In the genomic region with DNA sequence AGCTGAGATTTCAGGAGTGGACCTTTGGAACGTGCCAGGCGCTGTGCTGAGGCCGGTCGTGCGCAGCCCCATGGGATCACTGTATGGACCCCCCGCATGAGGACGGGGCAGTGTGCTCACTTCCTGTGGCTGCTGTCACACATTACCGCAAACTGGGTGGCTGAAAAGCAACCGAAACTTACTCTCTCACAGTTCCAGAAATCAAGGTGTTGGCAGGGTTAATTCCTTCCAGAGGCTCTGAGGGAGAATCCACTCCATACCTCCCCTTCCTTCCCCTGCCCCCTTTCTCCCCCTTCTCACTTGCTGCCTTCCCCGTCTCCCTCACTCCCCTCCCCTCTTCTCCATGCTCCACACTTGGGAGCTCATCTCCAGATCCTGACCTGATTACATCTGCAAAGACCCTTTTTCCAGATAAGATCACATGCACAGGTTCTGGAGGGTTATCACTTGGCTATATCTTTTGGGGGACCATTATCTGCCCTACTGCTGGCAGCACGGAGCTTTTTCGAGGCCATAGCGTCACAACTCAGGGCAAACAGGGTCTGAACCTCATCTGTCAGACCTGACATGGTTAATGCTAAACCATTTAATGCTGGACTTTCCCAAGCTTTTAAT, we compare ENCODE assay signal across 9 cellular contexts. TPM values are rescaled to one million over a fixed set of nuclear protein-coding genes. Genes with fewer than 3 reads are reported as not detected.
DNase-seq lines count a peak whose midpoint lies in the region; ATAC-seq, FAIRE-seq and TF ChIP-seq lines count a peak whose summit lies in the region.
"Had no signal": no experiment of that assay in that cellular context is flagged by ENCODE, and none has a peak within 500 bp of the region (broad histone marks: within the 10 kb centered on the region; RNA-seq: fewer than 3 reads in every experiment).

No MANE protein-coding gene starts in this region.

- ATAC-seq in GM18511 (IDR thresholded peaks at IDR 0.05; ENCODE audit: unreplicated experiment) (peak; percentile 63), HG03159 (IDR thresholded peaks at IDR 0.05; ENCODE audit: unreplicated experiment) (peak; percentile 39)

- H3K27ac ChIP-seq in adrenal gland (peak overlapping the region in 4 of 5 donors; percentile 37 to 95 (median 88)), parathyroid adenoma (peak overlapping the region; percentile 19)

- H3K27me3 ChIP-seq in adrenal gland (no peaks in the 10 kb centered on the region), parathyroid adenoma (ENCODE audit: control insufficient read depth, insufficient read depth, low read length) (no peaks in the 10 kb centered on the region)

- peaks cover 25% of the 10 kb centered on the region for H3K79me2 ChIP-seq in parathyroid adenoma

- no peak for DNase-seq in adrenal gland
- DNase-seq in DMS114 treated with DMSO at 0.1 percent for 48 hours (lab: John Stamatoyannopoulos, UW; ENCODE audit: unreplicated experiment), result no peak
- DNase-seq in NCI-H146 treated with DMSO at 0.1 percent for 48 hours (lab: John Stamatoyannopoulos, UW; ENCODE audit: unreplicated experiment), result no peak
- DNase-seq in D721Med (ENCODE audit: insufficient read length, low spot score), result no peak
- DNase-seq in hepatic stellate cell (ENCODE audit: low spot score), result no peak

- no peak overlapping the region for H3K4me2 ChIP-seq in parathyroid adenoma (ENCODE audit: low read length)

- H3K36me3 ChIP-seq in adrenal gland (replicated peaks in 1 of 2), result no peaks in the 10 kb centered on the region
- no peaks in the 10 kb centered on the region for H3K36me3 ChIP-seq in parathyroid adenoma (ENCODE audit: control insufficient read depth, insufficient read depth, low read length)

- intact Hi-C loops in adrenal gland (cut with DNase I), result loop anchor here (10.0 kb wide), 2 partner anchors 67 to 117 kb away; no protein-coding TSS in a partner anchor

- TF ChIP-seq CTCF in adrenal gland (IDR thresholded peaks at IDR 0.05) (no peak), parathyroid adenoma (IDR thresholded peaks at IDR 0.05) (no peak), D721Med (IDR thresholded peaks at IDR 0.05; ENCODE audit: insufficient read depth, missing control alignments) (no peak)

- H3K4me1 ChIP-seq in adrenal gland (replicated peaks in 1 of 2), result peaks cover 29 to 66% of the 10 kb centered on the region in 2 donors
- peaks cover 3% of the 10 kb centered on the region for H3K4me1 ChIP-seq in parathyroid adenoma

- no peak for FAIRE-seq in D721Med (lab: Jason Lieb, UNC)
- FAIRE-seq: keratinocyte had no signal

- no peak for TF ChIP-seq POLR2A in adrenal gland (IDR thresholded peaks at IDR 0.05)

- H3K9me3 ChIP-seq in adrenal gland (replicated peaks in 1 of 3), result no peaks in the 10 kb centered on the region
- H3K9me3 ChIP-seq in parathyroid adenoma (ENCODE audit: control insufficient read depth, low read length), result no peaks in the 10 kb centered on the region

- no peak overlapping the region for H3K9ac ChIP-seq in parathyroid adenoma

- WGBS in adrenal gland, 4 donors, result 63 to 73% (median 70%) methylated on average over 4 to 13 of the region's 13 CpGs

- H2AFZ ChIP-seq in parathyroid adenoma, result no peak overlapping the region

- no peak overlapping the region for H3K4me3 ChIP-seq in adrenal gland
- H3K4me3 ChIP-seq in parathyroid adenoma (ENCODE audit: low read depth, low read length), result no peak overlapping the region

RNA-seq across cellular contexts. Expression of a gene that starts 41.2 kb away (rescaled TPM):
- total RNA-seq in adrenal gland, result 10 to 100 TPM; 19.9 to 65.9 (median 37.8) TPM
- 10 to 100 TPM; 17.3 to 33.5 (median 21.0) TPM for polyA plus RNA-seq in adrenal gland
